ENCODE assay signal across 3 cellular contexts in the genomic region with DNA sequence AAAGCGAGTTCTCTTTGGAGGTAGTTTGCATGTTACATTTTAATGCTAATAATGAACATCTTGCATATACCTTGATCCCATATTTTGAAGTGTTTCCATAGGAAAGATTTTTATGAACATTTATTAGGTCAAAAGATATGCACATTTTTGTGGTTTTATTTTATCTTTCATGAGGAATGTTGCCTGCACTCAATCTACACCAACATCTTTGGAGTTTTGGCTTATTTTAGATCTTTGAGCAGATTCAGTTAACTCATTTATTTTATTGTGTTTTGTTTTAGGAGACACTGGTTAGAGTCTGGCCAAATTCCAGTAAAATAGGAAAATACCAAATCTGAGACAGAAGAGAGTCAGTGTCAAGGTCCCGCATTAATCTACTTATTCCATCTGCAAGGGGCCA.
"Had no signal": no experiment of that assay in that cellular context is flagged by ENCODE, and none has a peak within 500 bp of the region (broad histone marks: within the 10 kb centered on the region; RNA-seq: fewer than 3 reads in every experiment).

No MANE protein-coding gene starts in this region.

- ATAC-seq: GM12878 had no signal

- H3K4me3 ChIP-seq: GM12878 had no signal

- DNase-seq: GDM1, GF-D8 had no signal
